In the genomic region with DNA sequence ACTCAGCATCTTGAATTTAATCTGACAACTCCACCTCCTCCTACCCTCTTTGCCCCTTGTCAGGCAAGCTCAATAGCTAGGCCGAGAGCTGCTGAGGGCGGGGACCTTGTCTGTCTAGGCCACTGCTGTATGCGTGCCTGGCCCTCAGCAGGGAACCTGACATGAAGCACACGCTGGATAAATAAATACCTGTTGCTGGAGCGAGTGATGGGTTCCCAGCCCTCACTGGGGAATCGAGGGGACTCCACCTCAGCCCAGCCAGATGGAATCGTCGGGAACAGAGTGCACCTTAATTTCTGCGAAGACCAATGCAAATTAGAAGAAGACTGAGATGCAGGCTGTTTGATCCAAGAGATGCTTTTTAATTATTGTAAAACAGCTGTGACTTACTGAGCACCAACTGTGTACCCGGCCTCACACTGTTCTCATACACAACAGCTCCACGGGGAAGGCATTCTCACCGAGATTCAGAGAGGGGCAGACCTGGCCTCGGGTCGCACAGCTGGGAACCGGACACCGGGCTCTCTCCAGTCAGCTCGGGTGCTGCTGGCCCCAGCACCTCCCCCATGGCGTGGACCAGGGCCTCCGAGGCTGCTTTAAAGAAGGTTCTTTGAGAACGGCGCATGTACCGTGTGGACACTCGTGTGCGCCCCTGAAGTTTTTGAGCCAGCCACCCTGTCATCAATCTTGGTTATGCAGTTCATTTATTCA, we compare ENCODE assay signal across 17 cellular contexts.
DNase-seq lines count a peak whose midpoint lies in the region; ATAC-seq and TF ChIP-seq lines count a peak whose summit lies in the region.
"Had no signal": no experiment of that assay in that cellular context is flagged by ENCODE, and none has a peak within 500 bp of the region (broad histone marks: within the 10 kb centered on the region; RNA-seq: fewer than 3 reads in every experiment).

No MANE protein-coding gene starts in this region.

- no peak overlapping the region for H3K4ac ChIP-seq in neuronal stem cell (ENCODE audit: low read length)

- H2AFZ ChIP-seq in neuronal stem cell (ENCODE audit: low read length): no peak overlapping the region
- H2AFZ ChIP-seq: hepatocyte had no signal

- H3K27me3 ChIP-seq in neuronal stem cell (ENCODE audit: control insufficient read depth in 3 of 3, insufficient read depth in 3 of 3, low read depth in 1 of 3, low read length in 3 of 3): peaks cover 0 to 2% (median 0%) of the 10 kb centered on the region in 3 experiments
- H3K27me3 ChIP-seq: hepatocyte had no signal

- intact Hi-C loops in activated CD4-positive, alpha-beta memory T cell treated with anti-CD3 and anti-CD28 coated beads for 36 hours (cut with micrococcal nuclease): no loop called here

- no peak overlapping the region for H3K27ac ChIP-seq in neuronal stem cell (replicated peaks; ENCODE audit: low read length)
- H3K27ac ChIP-seq: hepatocyte, left lung had no signal

- no peaks in the 10 kb centered on the region for H3K9me3 Mint-ChIP-seq in activated CD4-positive, alpha-beta memory T cell treated with anti-CD3 and anti-CD28 coated beads for 36 hours
- H3K9me3 Mint-ChIP-seq: naive thymus-derived CD8-positive, alpha-beta T cell; stimulated activated naive CD8-positive, alpha-beta T cell treated with anti-CD3 and anti-CD28 coated beads, Interleukin-15, Interleukin-2, amounts not matched to agents 100 ng/mL and 50 ng/mL, for 24 hours had no signal

- H2BK120ac ChIP-seq in neuronal stem cell (ENCODE audit: low read depth, low read length): no peak overlapping the region

- H3K27ac Mint-ChIP-seq in activated CD4-positive, alpha-beta memory T cell treated with anti-CD3 and anti-CD28 coated beads for 36 hours: no peak overlapping the region
- H3K27ac Mint-ChIP-seq: stimulated activated naive CD8-positive, alpha-beta T cell treated with anti-CD3 and anti-CD28 coated beads, Interleukin-15, Interleukin-2, amounts not matched to agents 100 ng/mL and 50 ng/mL, for 24 hours had no signal

- peak overlapping the region; percentile 16 for H2AK5ac ChIP-seq in neuronal stem cell (ENCODE audit: low read depth, low read length)

- peak; percentile 27 for DNase-seq in DMS79 treated with DMSO at 0.1 percent for 48 hours (lab: John Stamatoyannopoulos, UW)
- peak; percentile 58 for DNase-seq in NCI-H128 (lab: John Stamatoyannopoulos, UW; ENCODE audit: unreplicated experiment)
- DNase-seq in activated CD4-positive, alpha-beta memory T cell treated with anti-CD3 and anti-CD28 coated beads for 36 hours: peak; percentile 4
- no peak for DNase-seq in neuronal stem cell (ENCODE audit: low spot score)
- DNase-seq in GM10248 (ENCODE audit: extremely low spot score): no peak
- DNase-seq: cerebellar nuclear complex; KG1; naive thymus-derived CD8-positive, alpha-beta T cell; NCI-H1436; SK-N-SH had no signal

- TF ChIP-seq CTCF in GM10248 (IDR thresholded peaks at IDR 0.05; ENCODE audit: control extremely low read depth, extremely low read depth, low read depth, missing control alignments): no peak

- H4K91ac ChIP-seq in neuronal stem cell (ENCODE audit: low read depth, low read length, poor library complexity): no peak overlapping the region

- POLR2A ChIA-PET in activated CD4-positive, alpha-beta memory T cell treated with anti-CD3 and anti-CD28 coated beads for 36 hours (lab: Charles Lee): no interaction called here
- POLR2A ChIA-PET in GM10248 (lab: Yijun Ruan, JAX): no interaction called here

- CTCF ChIA-PET in activated CD4-positive, alpha-beta memory T cell treated with anti-CD3 and anti-CD28 coated beads for 36 hours (lab: Charles Lee): no interaction called here
- CTCF ChIA-PET in GM10248 (lab: Yijun Ruan, JAX): no interaction called here

- no peak overlapping the region for H4K8ac ChIP-seq in neuronal stem cell (ENCODE audit: low read depth, low read length)

- H3K4me2 ChIP-seq in neuronal stem cell (ENCODE audit: insufficient read depth, low read length, poor library complexity, severe bottlenecking): no peak overlapping the region
- H3K4me2 ChIP-seq: hepatocyte, SK-N-SH had no signal

- no peaks in the 10 kb centered on the region for H3K27me3 Mint-ChIP-seq in activated CD4-positive, alpha-beta memory T cell treated with anti-CD3 and anti-CD28 coated beads for 36 hours
- H3K27me3 Mint-ChIP-seq: naive thymus-derived CD8-positive, alpha-beta T cell had no signal

- H2BK15ac ChIP-seq in neuronal stem cell (ENCODE audit: low read length): peak overlapping the region; percentile 60

- H3K4me3 Mint-ChIP-seq in activated CD4-positive, alpha-beta memory T cell treated with anti-CD3 and anti-CD28 coated beads for 36 hours: no peak overlapping the region
- H3K4me3 Mint-ChIP-seq: CD14-positive monocyte; naive thymus-derived CD8-positive, alpha-beta T cell; stimulated activated naive CD8-positive, alpha-beta T cell treated with anti-CD3 and anti-CD28 coated beads, Interleukin-15, Interleukin-2, amounts not matched to agents 100 ng/mL and 50 ng/mL, for 24 hours had no signal

- no peak overlapping the region for H3K23ac ChIP-seq in neuronal stem cell (ENCODE audit: low read depth, low read length, poor library complexity)

- peaks cover 0 to 2% of the 10 kb centered on the region in 2 donors for H3K9me3 ChIP-seq in neuronal stem cell (replicated peaks in 1 of 2; ENCODE audit: control insufficient read depth in 2 of 2, insufficient read depth in 1 of 2, low read depth in 1 of 2, low read length in 2 of 2)
- H3K9me3 ChIP-seq: left lung, SK-N-SH had no signal

- H3K9ac ChIP-seq in neuronal stem cell (ENCODE audit: low read depth, low read length, poor library complexity): no peak overlapping the region
- H3K9ac ChIP-seq: SK-N-SH had no signal

- no CpG with 5 or more reads among the region's 24 CpGs for WGBS in neuronal stem cell (ENCODE audit: extremely low coverage in 2 of 2, insufficient read length in 2 of 2, insufficient replicate concordance in 1 of 2), 2 donors

- no peaks in the 10 kb centered on the region for H3K79me1 ChIP-seq in neuronal stem cell (ENCODE audit: low read depth, low read length)

- H2BK5ac ChIP-seq in neuronal stem cell (ENCODE audit: low read length): no peak overlapping the region

- H3K18ac ChIP-seq in neuronal stem cell (ENCODE audit: low read length): peak overlapping the region; percentile 84

- no peaks in the 10 kb centered on the region for H3K4me1 Mint-ChIP-seq in activated CD4-positive, alpha-beta memory T cell treated with anti-CD3 and anti-CD28 coated beads for 36 hours (ENCODE audit: low read depth)

- ATAC-seq in HG03039 (IDR thresholded peaks at IDR 0.05; ENCODE audit: unreplicated experiment): no peak
- ATAC-seq in HG03571 (IDR thresholded peaks at IDR 0.05; ENCODE audit: unreplicated experiment): no peak
- ATAC-seq in GM18868 (IDR thresholded peaks at IDR 0.05; ENCODE audit: unreplicated experiment): no peak
- ATAC-seq: left lung; naive thymus-derived CD8-positive, alpha-beta T cell had no signal

- no peak overlapping the region for H2BK12ac ChIP-seq in neuronal stem cell (ENCODE audit: low read length)

- no peak overlapping the region for H3K14ac ChIP-seq in neuronal stem cell (ENCODE audit: low read length)

- no peaks in the 10 kb centered on the region for H3K36me3 ChIP-seq in neuronal stem cell (replicated peaks in 1 of 2; ENCODE audit: control insufficient read depth in 2 of 2, insufficient read depth in 2 of 2, low read length in 2 of 2)

- peaks cover 26 to 41% of the 10 kb centered on the region in 2 donors for H3K4me1 ChIP-seq in neuronal stem cell (ENCODE audit: control insufficient read depth in 2 of 2, insufficient read depth in 1 of 2, low read depth in 1 of 2, low read length in 2 of 2)

- H3K4me3 ChIP-seq in neuronal stem cell (ENCODE audit: low read length in 2 of 2): no peak overlapping the region
- H3K4me3 ChIP-seq: hepatocyte, left lung had no signal

- no peaks in the 10 kb centered on the region for H3K36me3 Mint-ChIP-seq in activated CD4-positive, alpha-beta memory T cell treated with anti-CD3 and anti-CD28 coated beads for 36 hours
- H3K36me3 Mint-ChIP-seq: naive thymus-derived CD8-positive, alpha-beta T cell had no signal

Comparison
In these comparisons a context has a peak if more than half of its experiments do, and no peak if none do; other contexts are left out.
1. DNase-seq: peak in DMS79 treated with DMSO at 0.1 percent for 48 hours (single experiment), NCI-H128 (single experiment) and activated CD4-positive, alpha-beta memory T cell treated with anti-CD3 and anti-CD28 coated beads for 36 hours (single experiment); none in neuronal stem cell (single experiment) and GM10248 (single experiment).